Comparison of ENCODE assay signal across 20 cellular contexts in the genomic region with DNA sequence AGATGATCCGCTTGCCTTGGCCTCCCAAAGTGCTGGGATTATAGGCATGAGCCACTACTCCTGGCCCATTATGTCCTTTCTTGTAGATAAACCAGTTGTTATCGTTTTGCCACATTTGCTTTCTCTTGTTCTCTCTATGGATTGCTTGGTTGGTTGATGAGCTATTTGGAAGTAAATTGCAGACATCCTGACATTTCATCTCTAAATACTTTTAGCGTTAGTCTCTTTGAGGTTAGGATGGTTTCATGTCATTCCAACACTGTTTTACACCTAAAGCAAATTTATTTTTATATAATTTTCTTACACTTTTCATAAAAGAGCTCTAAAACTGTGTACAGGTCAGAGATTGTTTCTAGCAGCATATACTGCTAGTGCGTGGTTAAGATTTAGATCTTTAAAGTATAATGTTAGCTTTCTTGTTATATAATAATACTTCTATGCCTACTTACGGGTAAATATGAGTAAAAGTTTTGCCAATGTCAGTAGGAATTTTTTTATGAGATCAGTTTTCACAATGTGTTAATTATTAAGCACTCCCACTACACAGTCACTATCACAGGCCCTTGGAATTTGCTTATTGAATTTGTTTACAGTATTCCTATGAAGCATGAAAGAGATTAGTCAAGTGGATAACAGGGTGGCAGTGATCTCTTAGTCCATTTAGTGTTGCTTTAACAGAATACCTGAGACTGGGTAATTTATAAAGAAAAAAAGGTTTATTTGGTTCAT. TPM values are rescaled to one million over a fixed set of nuclear protein-coding genes. Genes with fewer than 3 reads are reported as not detected.
DNase-seq lines count a peak whose midpoint lies in the region; ATAC-seq and TF ChIP-seq lines count a peak whose summit lies in the region.
"Had no signal": no experiment of that assay in that cellular context is flagged by ENCODE, and none has a peak within 500 bp of the region (broad histone marks: within the 10 kb centered on the region; RNA-seq: fewer than 3 reads in every experiment).

No MANE protein-coding gene starts in this region.

- peaks cover 36% of the 10 kb centered on the region for H3K36me3 Mint-ChIP-seq in osteocyte (ENCODE audit: unreplicated experiment)

- TF ChIP-seq POLR2A in ovary (IDR thresholded peaks at IDR 0.05) = no peak

- peaks cover 5% of the 10 kb centered on the region for H3K4me1 Mint-ChIP-seq in osteocyte (ENCODE audit: unreplicated experiment)
- H3K4me1 Mint-ChIP-seq: mesothelial cell of epicardium had no signal

- no peaks in the 10 kb centered on the region for H3K27me3 Mint-ChIP-seq in osteocyte (ENCODE audit: unreplicated experiment)
- H3K27me3 Mint-ChIP-seq: natural killer cell treated with Interleukin-12 subunit alpha and Interleukin-12 subunit beta and Interleukin-15 and Interleukin-18, amount 100 ng/mL, for 72 hours had no signal

- H3K4me3 ChIP-seq in KMS-11 (IDR thresholded peaks at IDR 0.05; ENCODE audit: insufficient read depth, low read depth, low read length) (no peak overlapping the region), ovary (no peak overlapping the region)
- H3K4me3 ChIP-seq: adrenal gland, cardiac muscle cell, HAP-1, tibial artery had no signal

- no peak for TF ChIP-seq CTCF in KMS-11 (conservative IDR thresholded peaks at IDR 0.05; ENCODE audit: low read depth, low read length)
- TF ChIP-seq CTCF in osteocyte (IDR thresholded peaks at IDR 0.05) = no peak
- TF ChIP-seq CTCF in ovary (IDR thresholded peaks at IDR 0.05) = no peak

- no peaks in the 10 kb centered on the region for H3K9me3 Mint-ChIP-seq in osteocyte (ENCODE audit: unreplicated experiment)
- H3K9me3 Mint-ChIP-seq: mesothelial cell of epicardium; natural killer cell treated with Interleukin-12 subunit alpha and Interleukin-12 subunit beta and Interleukin-15 and Interleukin-18, amount 100 ng/mL, for 72 hours had no signal

- H3K4me1 ChIP-seq in KMS-11 (ENCODE audit: low read depth, poor library complexity, severe bottlenecking) (peaks cover 54% of the 10 kb centered on the region), ovary (ENCODE audit: insufficient read depth) (no peaks in the 10 kb centered on the region)
- H3K4me1 ChIP-seq: HAP-1 had no signal

- no peak for TF ChIP-seq EP300 in ovary (IDR thresholded peaks at IDR 0.05)

- no peaks in the 10 kb centered on the region for H3K9me3 ChIP-seq in ovary
- H3K9me3 ChIP-seq: adrenal gland, HAP-1, tibial artery had no signal

- intact Hi-C loops in ovary (cut with DNase I) = loop anchor here in 1 of 4 donors (10.0 kb wide), 1 partner anchor 155 kb away; no protein-coding TSS in a partner anchor

- H3K9ac ChIP-seq in KMS-11 = no peak overlapping the region

- no peak for ATAC-seq in GM18520 (IDR thresholded peaks at IDR 0.05; ENCODE audit: unreplicated experiment)
- ATAC-seq: natural killer cell treated with Interleukin-12 subunit alpha and Interleukin-12 subunit beta and Interleukin-15 and Interleukin-18, amount 100 ng/mL, for 72 hours; Right ventricle myocardium inferior had no signal

- no peak overlapping the region for H3K27ac ChIP-seq in KMS-11
- no peak overlapping the region for H3K27ac ChIP-seq in ovary
- H3K27ac ChIP-seq: adrenal gland, cardiac muscle cell, tibial artery had no signal

- H2AFZ ChIP-seq in KMS-11 (ENCODE audit: low read depth) = no peak overlapping the region

- no peaks in the 10 kb centered on the region for H4K20me1 ChIP-seq in KMS-11 (ENCODE audit: insufficient read depth)

- 95 to 97% (median 97%) methylated on average over 5 of the region's 5 CpGs for WGBS in ovary, 3 donors

- H3K36me3 ChIP-seq in KMS-11 (ENCODE audit: insufficient read depth) (peaks cover 16% of the 10 kb centered on the region; the same call in 1 of the 2 replicates), ovary (no peaks in the 10 kb centered on the region)

- no peak overlapping the region for H3K4me3 Mint-ChIP-seq in osteocyte (ENCODE audit: unreplicated experiment)
- H3K4me3 Mint-ChIP-seq: mesothelial cell of epicardium; natural killer cell treated with Interleukin-12 subunit alpha and Interleukin-12 subunit beta and Interleukin-15 and Interleukin-18, amount 100 ng/mL, for 72 hours had no signal

- no peaks in the 10 kb centered on the region for H3K27me3 ChIP-seq in KMS-11 (ENCODE audit: insufficient read depth, low read depth)
- H3K27me3 ChIP-seq in ovary = no peaks in the 10 kb centered on the region
- H3K27me3 ChIP-seq: adrenal gland, cardiac muscle cell, tibial artery had no signal

- DNase-seq in Caki2 (ENCODE audit: low read depth) (peak; percentile 87), glomerular visceral epithelial cell (ENCODE audit: extremely low spot score) (peak; percentile 81), osteocyte (ENCODE audit: extremely low spot score, unreplicated experiment) (no peak), ovary (no peak), NCI-H82 treated with DMSO at 0.1 percent for 48 hours (lab: John Stamatoyannopoulos, UW; ENCODE audit: unreplicated experiment) (no peak)
- DNase-seq: activated CD4-positive, alpha-beta T cell treated with anti-CD3 and anti-CD28 coated beads for 4 hours; adrenal gland; dermis blood vessel endothelial cell; foreskin fibroblast; NCI-H1417; small intestine; stimulated activated naive CD4-positive, alpha-beta T cell treated with Interleukin-2 at 50 U/mL for 16 hours; tibial artery had no signal

- peak overlapping the region; percentile 17 for H3K4me2 ChIP-seq in KMS-11

- H3K79me2 ChIP-seq in KMS-11 (ENCODE audit: insufficient read depth, low read depth) = no peaks in the 10 kb centered on the region

- H3K27ac Mint-ChIP-seq in osteocyte (ENCODE audit: unreplicated experiment) = peak overlapping the region; percentile 54
- H3K27ac Mint-ChIP-seq: mesothelial cell of epicardium had no signal

- in situ Hi-C loops in Caki2 (cut with HindIII; ENCODE audit: low pct_unique_long_range_greater_than_20kb, low sequenced_read_pairs) = no loop called here

RNA-seq across cellular contexts. Expression of a gene that starts 10.3 kb away (rescaled TPM):
- total RNA-seq in Caki2 (2014; rRNA removed; shearing (Covaris generic); ENCODE audit: low replicate concordance) = 6.1 and 10.1 TPM in 2 replicates
- total RNA-seq in osteocyte (26.6 and 29.7 TPM in 2 replicates), ovary (10 to 100 TPM; 22.7 to 65.5 (median 47.5) TPM)
- 10 to 100 TPM; 15.4 to 19.2 TPM for polyA plus RNA-seq in ovary

RNA-seq across cellular contexts. Expression of a gene that starts 55.2 kb away (rescaled TPM):
- 19.5 and 24.1 TPM in 2 replicates for total RNA-seq in Caki2 (2014; rRNA removed; shearing (Covaris generic); ENCODE audit: low replicate concordance)
- total RNA-seq in osteocyte = 58.3 and 62.5 TPM in 2 replicates
- total RNA-seq in ovary = 10 to 100 TPM; 21.9 to 59.0 (median 45.0) TPM
- polyA plus RNA-seq in ovary = 10 to 100 TPM; 27.3 to 54.4 TPM

Comparison
In these comparisons a context has a peak if more than half of its experiments do, and no peak if none do; other contexts are left out.
1. DNase-seq: peak in Caki2 (single experiment) and glomerular visceral epithelial cell (single experiment); none in osteocyte (single experiment), ovary (0 of 5) and NCI-H82 treated with DMSO at 0.1 percent for 48 hours (single experiment).